Comparison of ENCODE assay signal across 1 cellular context in genomic region chr5:10588779-10589447, GRCh38.
TF ChIP-seq lines count a peak whose summit lies in the region.

No MANE protein-coding gene starts in this region.

TF ChIP-seq in K562, 482 proteins besides CTCF, POLR2A, EP300 and RAD21 (continued from another document and continues in another):
- TF ChIP-seq ARID3A (IDR thresholded peaks at IDR 0.05; ENCODE audit: borderline replicate concordance, low read depth, low read length): 0 out of 2 replicates have a peak, but pooled peaks have one; percentile 48
- no peak for TF ChIP-seq TGIF2 (CRISPR knock-in tag; IDR thresholded peaks at IDR 0.05)
- TF ChIP-seq ELF1 (tag; IDR thresholded peaks at IDR 0.05): peak; percentile 33; the same call in 1 of the 2 replicates
- TF ChIP-seq ELK3 (CRISPR knock-in tag; IDR thresholded peaks at IDR 0.05): no peak
- TF ChIP-seq, protein P1, sequence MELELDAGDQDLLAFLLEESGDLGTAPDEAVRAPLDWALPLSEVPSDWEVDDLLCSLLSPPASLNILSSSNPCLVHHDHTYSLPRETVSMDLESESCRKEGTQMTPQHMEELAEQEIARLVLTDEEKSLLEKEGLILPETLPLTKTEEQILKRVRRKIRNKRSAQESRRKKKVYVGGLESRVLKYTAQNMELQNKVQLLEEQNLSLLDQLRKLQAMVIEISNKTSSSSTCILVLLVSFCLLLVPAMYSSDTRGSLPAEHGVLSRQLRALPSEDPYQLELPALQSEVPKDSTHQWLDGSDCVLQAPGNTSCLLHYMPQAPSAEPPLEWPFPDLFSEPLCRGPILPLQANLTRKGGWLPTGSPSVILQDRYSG (tag; conservative IDR thresholded peaks at IDR 0.05; ENCODE audit: low read depth): peak; percentile 74
- peak; percentile 86 for TF ChIP-seq SP1 (CRISPR knock-in tag; IDR thresholded peaks at IDR 0.05)
- TF ChIP-seq ZBTB9 (CRISPR knock-in tag; IDR thresholded peaks at IDR 0.05): no peak; the same call in 1 of the 2 replicates
- no peak for TF ChIP-seq MCM7 (IDR thresholded peaks at IDR 0.05)
- no peak for TF ChIP-seq POU5F1 (IDR thresholded peaks at IDR 0.05; ENCODE audit: borderline replicate concordance, low read depth, low read length, partially characterized antibody)
- TF ChIP-seq ZC3H11A (IDR thresholded peaks at IDR 0.05; ENCODE audit: low read depth, low read length): peak; percentile 75; the same call in 1 of the 2 replicates
- TF ChIP-seq SFPQ (IDR thresholded peaks at IDR 0.05; ENCODE audit: low read depth, low read length): no peak
- peak; percentile 100 for TF ChIP-seq TEAD4 (IDR thresholded peaks at IDR 0.05; ENCODE audit: low read length)
- TF ChIP-seq TEAD4 (CRISPR knock-in tag; IDR thresholded peaks at IDR 0.05; ENCODE audit: borderline replicate concordance): no peak
- no peak for TF ChIP-seq ZNF699 (CRISPR knock-in tag; IDR thresholded peaks at IDR 0.05; ENCODE audit: insufficient replicate concordance)
- TF ChIP-seq ZNF696 (CRISPR knock-in tag; conservative IDR thresholded peaks at IDR 0.05): no peak
- peak; percentile 58; the same call in 1 of the 2 replicates for TF ChIP-seq EP400 (IDR thresholded peaks at IDR 0.05)
- TF ChIP-seq, protein P2, sequence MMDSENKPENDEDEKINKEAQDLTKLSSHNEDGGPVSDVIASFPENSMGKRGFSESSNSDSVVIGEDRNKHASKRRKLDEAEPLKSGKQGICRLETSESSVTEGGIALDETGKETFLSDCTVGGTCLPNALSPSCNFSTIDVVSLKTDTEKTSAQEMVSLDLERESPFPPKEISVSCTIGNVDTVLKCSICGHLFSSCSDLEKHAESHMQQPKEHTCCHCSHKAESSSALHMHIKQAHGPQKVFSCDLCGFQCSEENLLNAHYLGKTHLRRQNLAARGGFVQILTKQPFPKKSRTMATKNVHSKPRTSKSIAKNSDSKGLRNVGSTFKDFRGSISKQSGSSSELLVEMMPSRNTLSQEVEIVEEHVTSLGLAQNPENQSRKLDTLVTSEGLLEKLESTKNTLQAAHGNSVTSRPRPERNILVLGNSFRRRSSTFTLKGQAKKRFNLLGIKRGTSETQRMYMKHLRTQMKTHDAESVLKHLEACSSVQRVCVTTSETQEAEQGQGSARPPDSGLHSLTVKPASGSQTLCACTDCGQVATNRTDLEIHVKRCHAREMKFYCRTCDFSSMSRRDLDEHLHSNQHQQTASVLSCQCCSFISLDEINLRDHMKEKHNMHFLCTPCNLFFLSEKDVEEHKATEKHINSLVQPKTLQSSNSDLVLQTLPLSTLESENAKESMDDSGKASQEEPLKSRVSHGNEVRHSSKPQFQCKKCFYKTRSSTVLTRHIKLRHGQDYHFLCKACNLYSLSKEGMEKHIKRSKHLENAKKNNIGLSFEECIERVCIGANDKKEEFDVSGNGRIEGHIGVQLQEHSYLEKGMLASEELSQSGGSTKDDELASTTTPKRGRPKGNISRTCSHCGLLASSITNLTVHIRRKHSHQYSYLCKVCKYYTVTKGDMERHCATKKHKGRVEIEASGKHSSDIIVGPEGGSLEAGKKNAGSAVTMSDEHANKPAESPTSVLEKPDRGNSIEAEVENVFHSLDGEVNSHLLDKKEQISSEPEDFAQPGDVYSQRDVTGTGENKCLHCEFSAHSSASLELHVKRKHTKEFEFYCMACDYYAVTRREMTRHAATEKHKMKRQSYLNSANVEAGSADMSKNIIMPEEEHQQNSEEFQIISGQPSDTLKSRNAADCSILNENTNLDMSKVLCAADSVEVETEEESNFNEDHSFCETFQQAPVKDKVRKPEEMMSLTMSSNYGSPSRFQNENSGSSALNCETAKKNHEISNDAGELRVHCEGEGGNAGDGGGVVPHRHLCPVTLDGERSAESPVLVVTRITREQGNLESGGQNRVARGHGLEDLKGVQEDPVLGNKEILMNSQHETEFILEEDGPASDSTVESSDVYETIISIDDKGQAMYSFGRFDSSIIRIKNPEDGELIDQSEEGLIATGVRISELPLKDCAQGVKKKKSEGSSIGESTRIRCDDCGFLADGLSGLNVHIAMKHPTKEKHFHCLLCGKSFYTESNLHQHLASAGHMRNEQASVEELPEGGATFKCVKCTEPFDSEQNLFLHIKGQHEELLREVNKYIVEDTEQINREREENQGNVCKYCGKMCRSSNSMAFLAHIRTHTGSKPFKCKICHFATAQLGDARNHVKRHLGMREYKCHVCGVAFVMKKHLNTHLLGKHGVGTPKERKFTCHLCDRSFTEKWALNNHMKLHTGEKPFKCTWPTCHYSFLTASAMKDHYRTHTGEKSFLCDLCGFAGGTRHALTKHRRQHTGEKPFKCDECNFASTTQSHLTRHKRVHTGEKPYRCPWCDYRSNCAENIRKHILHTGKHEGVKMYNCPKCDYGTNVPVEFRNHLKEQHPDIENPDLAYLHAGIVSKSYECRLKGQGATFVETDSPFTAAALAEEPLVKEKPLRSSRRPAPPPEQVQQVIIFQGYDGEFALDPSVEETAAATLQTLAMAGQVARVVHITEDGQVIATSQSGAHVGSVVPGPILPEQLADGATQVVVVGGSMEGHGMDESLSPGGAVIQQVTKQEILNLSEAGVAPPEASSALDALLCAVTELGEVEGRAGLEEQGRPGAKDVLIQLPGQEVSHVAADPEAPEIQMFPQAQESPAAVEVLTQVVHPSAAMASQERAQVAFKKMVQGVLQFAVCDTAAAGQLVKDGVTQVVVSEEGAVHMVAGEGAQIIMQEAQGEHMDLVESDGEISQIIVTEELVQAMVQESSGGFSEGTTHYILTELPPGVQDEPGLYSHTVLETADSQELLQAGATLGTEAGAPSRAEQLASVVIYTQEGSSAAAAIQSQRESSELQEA (IDR thresholded peaks at IDR 0.05; ENCODE audit: low read depth): no peak
- peak in 1 of 3 experiments; percentile 82; a peak in 2 of 6 replicates for TF ChIP-seq ZBTB11 (CRISPR knock-in tag; IDR thresholded peaks at IDR 0.05)
- peak; percentile 98 for TF ChIP-seq TAL1 (IDR thresholded peaks at IDR 0.05)
- TF ChIP-seq GATAD2B (IDR thresholded peaks at IDR 0.05; ENCODE audit: borderline replicate concordance): peak; percentile 88
- no peak for TF ChIP-seq PRMT5 (CRISPR knock-in tag; IDR thresholded peaks at IDR 0.05)
- TF ChIP-seq E2F3 (CRISPR knock-in tag; IDR thresholded peaks at IDR 0.05): no peak
- peak; percentile 95 for TF ChIP-seq ZNF766 (CRISPR knock-in tag; conservative IDR thresholded peaks at IDR 0.05)
- no peak for TF ChIP-seq POLR3G (IDR thresholded peaks at IDR 0.05; ENCODE audit: extremely low read depth, insufficient read length, insufficient replicate concordance)
- TF ChIP-seq HLTF (IDR thresholded peaks at IDR 0.05): peak; percentile 92
- TF ChIP-seq TCF3 (CRISPR knock-in tag; IDR thresholded peaks at IDR 0.05): peak; percentile 99
- no peak for TF ChIP-seq HEY1 (CRISPR knock-in tag; IDR thresholded peaks at IDR 0.05; ENCODE audit: borderline replicate concordance)
- peak; percentile 99 for TF ChIP-seq ARID1B (IDR thresholded peaks at IDR 0.05)
- TF ChIP-seq CTBP1 (IDR thresholded peaks at IDR 0.05; ENCODE audit: borderline replicate concordance): peak; percentile 98
- no peak for TF ChIP-seq ZNF212 (CRISPR knock-in tag; IDR thresholded peaks at IDR 0.05)
- TF ChIP-seq NFIC (IDR thresholded peaks at IDR 0.05): peak; percentile 94
- TF ChIP-seq ARHGAP35 (IDR thresholded peaks at IDR 0.05; ENCODE audit: partially characterized antibody): no peak
- TF ChIP-seq TCFL5 (CRISPR knock-in tag; conservative IDR thresholded peaks at IDR 0.05): no peak; the same call in 1 of the 2 replicates
- TF ChIP-seq MEIS2 (IDR thresholded peaks at IDR 0.05; ENCODE audit: partially characterized antibody): peak; percentile 90
- TF ChIP-seq ZNF3 (CRISPR knock-in tag; IDR thresholded peaks at IDR 0.05): no peak
- TF ChIP-seq, protein P3, sequence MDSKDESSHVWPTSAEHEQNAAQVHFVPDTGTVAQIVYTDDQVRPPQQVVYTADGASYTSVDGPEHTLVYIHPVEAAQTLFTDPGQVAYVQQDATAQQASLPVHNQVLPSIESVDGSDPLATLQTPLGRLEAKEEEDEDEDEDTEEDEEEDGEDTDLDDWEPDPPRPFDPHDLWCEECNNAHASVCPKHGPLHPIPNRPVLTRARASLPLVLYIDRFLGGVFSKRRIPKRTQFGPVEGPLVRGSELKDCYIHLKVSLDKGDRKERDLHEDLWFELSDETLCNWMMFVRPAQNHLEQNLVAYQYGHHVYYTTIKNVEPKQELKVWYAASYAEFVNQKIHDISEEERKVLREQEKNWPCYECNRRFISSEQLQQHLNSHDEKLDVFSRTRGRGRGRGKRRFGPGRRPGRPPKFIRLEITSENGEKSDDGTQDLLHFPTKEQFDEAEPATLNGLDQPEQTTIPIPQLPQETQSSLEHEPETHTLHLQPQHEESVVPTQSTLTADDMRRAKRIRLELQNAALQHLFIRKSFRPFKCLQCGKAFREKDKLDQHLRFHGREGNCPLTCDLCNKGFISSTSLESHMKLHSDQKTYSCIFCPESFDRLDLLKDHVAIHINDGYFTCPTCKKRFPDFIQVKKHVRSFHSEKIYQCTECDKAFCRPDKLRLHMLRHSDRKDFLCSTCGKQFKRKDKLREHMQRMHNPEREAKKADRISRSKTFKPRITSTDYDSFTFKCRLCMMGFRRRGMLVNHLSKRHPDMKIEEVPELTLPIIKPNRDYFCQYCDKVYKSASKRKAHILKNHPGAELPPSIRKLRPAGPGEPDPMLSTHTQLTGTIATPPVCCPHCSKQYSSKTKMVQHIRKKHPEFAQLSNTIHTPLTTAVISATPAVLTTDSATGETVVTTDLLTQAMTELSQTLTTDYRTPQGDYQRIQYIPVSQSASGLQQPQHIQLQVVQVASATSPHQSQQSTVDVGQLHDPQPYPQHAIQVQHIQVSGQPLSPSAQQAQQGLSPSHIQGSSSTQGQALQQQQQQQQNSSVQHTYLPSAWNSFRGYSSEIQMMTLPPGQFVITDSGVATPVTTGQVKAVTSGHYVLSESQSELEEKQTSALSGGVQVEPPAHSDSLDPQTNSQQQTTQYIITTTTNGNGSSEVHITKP (IDR thresholded peaks at IDR 0.05; ENCODE audit: partially characterized antibody): peak; percentile 77
- no peak for TF ChIP-seq RBM34 (IDR thresholded peaks at IDR 0.05; ENCODE audit: borderline replicate concordance, insufficient read depth, low read length)
- no peak for TF ChIP-seq CBX5 (IDR thresholded peaks at IDR 0.05; ENCODE audit: borderline replicate concordance, low read depth)
- no peak for TF ChIP-seq CHD1 (IDR thresholded peaks at IDR 0.05; ENCODE audit: low read length)
- no peak for TF ChIP-seq ZNF217 (CRISPR knock-in tag; IDR thresholded peaks at IDR 0.05)
